Comparison of ENCODE assay signal across 1 cellular context in genomic region chr16:19005561-19006445, GRCh38.
A peak's percentile ranks its signal among the peaks of the same experiment; 100 is the strongest.
TF ChIP-seq lines count a peak whose summit lies in the region.

No MANE protein-coding gene starts in this region.

TF ChIP-seq in HepG2, 621 proteins besides CTCF, POLR2A, EP300 and RAD21 (continued from another document and continues in another):
- no peak; a peak in 1 of 4 replicates for TF ChIP-seq HMGXB4 (CRISPR knock-in tag; IDR thresholded peaks at IDR 0.05; ENCODE audit: borderline replicate concordance in 1 of 2, low read depth in 1 of 2)
- peak; percentile 62 for TF ChIP-seq MIER2 (CRISPR knock-in tag; IDR thresholded peaks at IDR 0.05)
- 0 out of 2 replicates have a peak, but pooled peaks have one; percentile 53 for TF ChIP-seq ZNF639 (CRISPR knock-in tag; conservative IDR thresholded peaks at IDR 0.05)
- TF ChIP-seq ZNF10 (CRISPR knock-in tag; IDR thresholded peaks at IDR 0.05; ENCODE audit: borderline replicate concordance, low read depth): no peak
- peak; percentile 97; the same call in 1 of the 2 replicates for TF ChIP-seq TARDBP (CRISPR knock-in tag; IDR thresholded peaks at IDR 0.05)
- TF ChIP-seq HIC2 (CRISPR knock-in tag; IDR thresholded peaks at IDR 0.05; ENCODE audit: low read depth): peak; percentile 98
- TF ChIP-seq ZNF264 (CRISPR knock-in tag; IDR thresholded peaks at IDR 0.05): peak; percentile 93
- no peak; the same call in 1 of the 2 replicates for TF ChIP-seq MTERF4 (CRISPR knock-in tag; IDR thresholded peaks at IDR 0.05)
- TF ChIP-seq ZMYM3 (CRISPR knock-in tag; IDR thresholded peaks at IDR 0.05): peak; percentile 88
- TF ChIP-seq THRA (CRISPR knock-in tag; IDR thresholded peaks at IDR 0.05; ENCODE audit: borderline replicate concordance): peak; percentile 87; the same call in 1 of the 2 replicates
- no peak for TF ChIP-seq TERF1 (CRISPR knock-in tag; IDR thresholded peaks at IDR 0.05)
- TF ChIP-seq ZNF263 (CRISPR knock-in tag; IDR thresholded peaks at IDR 0.05): peak; percentile 76
- TF ChIP-seq ZBTB20 (CRISPR knock-in tag; IDR thresholded peaks at IDR 0.05; ENCODE audit: borderline replicate concordance, low read depth): peak; percentile 86
- TF ChIP-seq ARNT (IDR thresholded peaks at IDR 0.05): no peak
- TF ChIP-seq ZNF496 (CRISPR knock-in tag; IDR thresholded peaks at IDR 0.05; ENCODE audit: insufficient replicate concordance): no peak
- peak; percentile 63; the same call in 1 of the 2 replicates for TF ChIP-seq ZNF607 (CRISPR knock-in tag; IDR thresholded peaks at IDR 0.05; ENCODE audit: borderline replicate concordance)
- no peak for TF ChIP-seq HCFC1 (IDR thresholded peaks at IDR 0.05; ENCODE audit: low read depth, low read length)
- no peak for TF ChIP-seq ZNF30 (CRISPR knock-in tag; IDR thresholded peaks at IDR 0.05)
- TF ChIP-seq NR2F6 (IDR thresholded peaks at IDR 0.05): peak; percentile 99
- TF ChIP-seq NR2F6 (CRISPR knock-in tag; IDR thresholded peaks at IDR 0.05): peak; percentile 100
- TF ChIP-seq FLYWCH1 (CRISPR knock-in tag; IDR thresholded peaks at IDR 0.05): no peak
- no peak for TF ChIP-seq IKZF4 (CRISPR knock-in tag; IDR thresholded peaks at IDR 0.05; ENCODE audit: borderline replicate concordance, low read depth, not compliant biosample characterization)
- TF ChIP-seq ZNF576 (CRISPR knock-in tag; IDR thresholded peaks at IDR 0.05): no peak
- TF ChIP-seq YEATS2 (CRISPR knock-in tag; IDR thresholded peaks at IDR 0.05; ENCODE audit: borderline replicate concordance): peak; percentile 77; the same call in 1 of the 2 replicates
- 0 out of 2 replicates have a peak, but pooled peaks have one; percentile 73 for TF ChIP-seq ZMAT3 (CRISPR knock-in tag; conservative IDR thresholded peaks at IDR 0.05)
- no peak for TF ChIP-seq ZBTB44 (CRISPR knock-in tag; IDR thresholded peaks at IDR 0.05)
- TF ChIP-seq CREM (IDR thresholded peaks at IDR 0.05): peak; percentile 75
- TF ChIP-seq CREM (CRISPR knock-in tag; IDR thresholded peaks at IDR 0.05): no peak
- no peak; the same call in 1 of the 2 replicates for TF ChIP-seq SMC3 (IDR thresholded peaks at IDR 0.05; ENCODE audit: low read length)
- TF ChIP-seq ZNF20 (CRISPR knock-in tag; IDR thresholded peaks at IDR 0.05): no peak
- TF ChIP-seq YY1 (IDR thresholded peaks at IDR 0.05; ENCODE audit: insufficient read depth, insufficient replicate concordance, low read depth, low read length): no peak
- TF ChIP-seq UBTF (CRISPR knock-in tag; IDR thresholded peaks at IDR 0.05): peak; percentile 88
- peak; percentile 99 for TF ChIP-seq SKIL (CRISPR knock-in tag; IDR thresholded peaks at IDR 0.05; ENCODE audit: borderline replicate concordance)
- TF ChIP-seq KAT7 (CRISPR knock-in tag; IDR thresholded peaks at IDR 0.05; ENCODE audit: borderline replicate concordance): no peak
- no peak for TF ChIP-seq CENPX (CRISPR knock-in tag; IDR thresholded peaks at IDR 0.05)
- TF ChIP-seq ZFP91 (CRISPR knock-in tag; IDR thresholded peaks at IDR 0.05; ENCODE audit: borderline replicate concordance): peak; percentile 77; the same call in 1 of the 2 replicates
- peak; percentile 81; the same call in 1 of the 2 replicates for TF ChIP-seq ZC3H13 (CRISPR knock-in tag; IDR thresholded peaks at IDR 0.05)
- peak; percentile 91 for TF ChIP-seq ZNF543 (CRISPR knock-in tag; IDR thresholded peaks at IDR 0.05)
- no peak for TF ChIP-seq HBP1 (CRISPR knock-in tag; IDR thresholded peaks at IDR 0.05; ENCODE audit: low read depth)
- TF ChIP-seq ZNF850 (CRISPR knock-in tag; conservative IDR thresholded peaks at IDR 0.05): no peak
- no peak for TF ChIP-seq HNRNPK (IDR thresholded peaks at IDR 0.05; ENCODE audit: low read depth, low read length, poor library complexity, severe bottlenecking)
- TF ChIP-seq MED1 (CRISPR knock-in tag; IDR thresholded peaks at IDR 0.05): peak; percentile 96
